In the genomic region with DNA sequence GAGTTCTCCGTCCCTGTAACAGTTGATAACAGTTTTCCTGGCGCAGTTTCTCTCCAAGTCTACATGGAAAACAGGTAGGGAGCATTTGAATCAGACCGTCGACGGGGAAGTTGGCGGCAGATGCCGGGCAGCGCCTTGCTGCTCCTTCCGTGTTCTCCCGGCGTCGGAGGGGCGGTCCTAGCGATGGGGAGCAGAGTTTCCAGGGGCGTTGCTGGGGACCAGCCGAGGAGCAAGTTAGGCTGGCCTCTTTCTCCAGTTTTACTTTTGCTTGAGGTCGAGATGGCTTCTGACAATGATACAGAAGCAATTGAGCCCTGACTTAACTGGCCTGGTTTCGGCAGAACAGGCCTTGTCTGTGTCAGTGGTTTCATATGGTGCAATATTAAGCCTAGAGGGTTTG, we compare ENCODE assay signal across 7 cellular contexts. TPM values are rescaled to one million over a fixed set of nuclear protein-coding genes. Genes with fewer than 3 reads are reported as not detected.
DNase-seq lines count a peak whose midpoint lies in the region; ATAC-seq, FAIRE-seq and TF ChIP-seq lines count a peak whose summit lies in the region.
"Not testable (repeated sequence)": the region's sequence is repeated elsewhere in the genome, so short reads cannot be mapped to it uniquely, and the experiment has no call there.

No MANE protein-coding gene starts in this region.

- peak overlapping the region; percentile 83 for H3K4me3 Mint-ChIP-seq in osteocyte (ENCODE audit: unreplicated experiment)

- peak; percentile 90 for FAIRE-seq in K562 (lab: Jason Lieb, UNC)

- not testable (repeated sequence) for H3K36me3 ChIP-seq in H7 (replicated peaks; ENCODE audit: control insufficient read depth, insufficient read depth, low read length); SK-N-SH (replicated peaks in 1 of 2; ENCODE audit: control insufficient read depth in 1 of 2, insufficient read depth in 2 of 2, low read length in 1 of 2); K562 (ENCODE audit: control insufficient read depth, insufficient read depth, low read length)

- not testable (repeated sequence) for H3K9me3 Mint-ChIP-seq in osteocyte (ENCODE audit: unreplicated experiment)

- not testable (repeated sequence) for DNase-seq in H7; left cardiac atrium; osteocyte (ENCODE audit: extremely low spot score, unreplicated experiment)
- DNase-seq in HK-2 (ENCODE audit: unreplicated experiment) (peak; percentile 2), SK-N-SH (peak; percentile 0), K562 (ENCODE audit: extremely low read depth in 1 of 4, low spot score in 3 of 4) (peak in 1 of 4 experiments; percentile 5)

- not testable (repeated sequence) for TF ChIP-seq RAD21 in SK-N-SH (IDR thresholded peaks at IDR 0.05; ENCODE audit: low read length); K562 (CRISPR knock-in tag; conservative IDR thresholded peaks at IDR 0.05 in 1 of 2, IDR thresholded peaks at IDR 0.05 in 1 of 2)

- TF ChIP-seq EP300 in SK-N-SH (IDR thresholded peaks at IDR 0.05; ENCODE audit: borderline replicate concordance in 1 of 2, low read depth in 1 of 2, low read length in 1 of 2); K562 (IDR thresholded peaks at IDR 0.05; ENCODE audit: low read length): not testable (repeated sequence)

- peak; percentile 34 for ATAC-seq in GM18499 (IDR thresholded peaks at IDR 0.05; ENCODE audit: insufficient read depth, unreplicated experiment)
- ATAC-seq in K562, result peak; percentile 80
- peak; percentile 35 to 70 for ATAC-seq in left cardiac atrium

- not testable (repeated sequence) for H3K4me1 ChIP-seq in SK-N-SH (ENCODE audit: control insufficient read depth in 1 of 2, insufficient read depth in 2 of 2, low read depth in 1 of 2, low read length in 1 of 2); K562 (replicated peaks in 1 of 2; ENCODE audit: control insufficient read depth in 2 of 2, insufficient read depth in 2 of 2, low read length in 2 of 2)

- H3K4me3 ChIP-seq in H7 (ENCODE audit: insufficient read depth, low read depth, low read length) (peak overlapping the region; percentile 42), SK-N-SH (ENCODE audit: low read depth in 2 of 2, low read length in 1 of 2) (peak overlapping the region; percentile 55 to 57; a peak in 3 of 4 replicates), K562 (peak overlapping the region; percentile 47)

- H3K9me2 ChIP-seq in SK-N-SH, result not testable (repeated sequence)

- H3K36me3 Mint-ChIP-seq in osteocyte (ENCODE audit: unreplicated experiment), result not testable (repeated sequence)

- H3K79me2 ChIP-seq in SK-N-SH (ENCODE audit: insufficient read depth), result peaks cover 16% of the 10 kb centered on the region; the same call in 1 of the 2 replicates
- H3K79me2 ChIP-seq in K562 (ENCODE audit: control insufficient read depth, insufficient read depth, low read length), result peaks cover 28% of the 10 kb centered on the region

- not testable (repeated sequence) for TF ChIP-seq POLR2A in K562 (conservative IDR thresholded peaks at IDR 0.05)

- TF ChIP-seq CTCF in SK-N-SH (IDR thresholded peaks at IDR 0.05); K562 (IDR thresholded peaks at IDR 0.05 in 2 of 3, conservative IDR thresholded peaks at IDR 0.05 in 1 of 3; ENCODE audit: insufficient read depth in 2 of 3, low read depth in 1 of 3, low read length in 3 of 3); osteocyte (IDR thresholded peaks at IDR 0.05): not testable (repeated sequence)

- not testable (repeated sequence) for H3K27me3 Mint-ChIP-seq in osteocyte (ENCODE audit: unreplicated experiment)

- not testable (repeated sequence) for H3K27ac ChIP-seq in SK-N-SH (ENCODE audit: low read depth in 2 of 2, low read length in 1 of 2)
- H3K27ac ChIP-seq in K562 (ENCODE audit: extremely low read depth, low read depth, low read length), result 0 out of 3 replicates have a peak overlapping the region, but pooled peaks have one; percentile 54

- H3K27ac Mint-ChIP-seq in osteocyte (ENCODE audit: unreplicated experiment), result peak overlapping the region; percentile 89

- BruUV-seq in K562 (replicated peaks; lab: Mats Ljungman, UMichigan), result not testable (repeated sequence)

- CTCF ChIA-PET in SK-N-SH (lab: Yijun Ruan, JAX); K562 (lab: Yijun Ruan, JAX; ENCODE audit: low intra/inter-chr PET ratio): not testable (repeated sequence)

- not testable (repeated sequence) for H2AFZ ChIP-seq in SK-N-SH (ENCODE audit: low read depth); K562 (ENCODE audit: low read depth, low read length)

- H3K9me3 ChIP-seq in SK-N-SH; K562 (replicated peaks; ENCODE audit: control insufficient read depth, insufficient read depth, low read depth, low read length): not testable (repeated sequence)

- not testable (repeated sequence) for H4K20me1 ChIP-seq in SK-N-SH (ENCODE audit: insufficient read depth); K562 (replicated peaks; ENCODE audit: control insufficient read depth, insufficient read depth, low read length)

- H3K9me1 ChIP-seq in K562 (ENCODE audit: control insufficient read depth, insufficient read depth, low read length), result not testable (repeated sequence)

- H3K4me1 Mint-ChIP-seq in osteocyte (ENCODE audit: unreplicated experiment), result not testable (repeated sequence)

- intact Hi-C loops in K562 (cut with micrococcal nuclease); left cardiac atrium (cut with DNase I): not testable (repeated sequence)

- not testable (repeated sequence) for H3F3A ChIP-seq in SK-N-SH (replicated peaks; ENCODE audit: insufficient read depth)

- H3K9ac ChIP-seq in SK-N-SH (peak overlapping the region; percentile 63; the same call in 1 of the 2 replicates), K562 (ENCODE audit: insufficient read depth in 1 of 2, low read depth in 2 of 2, low read length in 2 of 2) (peak overlapping the region; percentile 35 to 38; a peak in 3 of 4 replicates)

- H3K4me2 ChIP-seq in SK-N-SH, result peak overlapping the region; percentile 50; the same call in 1 of the 2 replicates
- H3K4me2 ChIP-seq in K562 (ENCODE audit: insufficient read depth, low read length), result peak overlapping the region; percentile 62; the same call in 1 of the 2 replicates

- in situ Hi-C loops in K562 (cut with MboI), result not testable (repeated sequence)

- POLR2A ChIA-PET in SK-N-SH (lab: Yijun Ruan, JAX), result interaction anchor here (0.7 kb wide), 1 partner anchor 191 kb away, joined by 3 read pairs; no protein-coding TSS in a partner anchor
- POLR2A ChIA-PET in K562 (lab: Yijun Ruan, JAX), result not testable (repeated sequence)

- H3K27me3 ChIP-seq in H7 (ENCODE audit: control insufficient read depth, insufficient read depth, low read length); SK-N-SH (ENCODE audit: insufficient read depth); K562 (ENCODE audit: control insufficient read depth in 2 of 2, insufficient read depth in 2 of 2, low read length in 2 of 2): not testable (repeated sequence)

- WGBS in SK-N-SH (ENCODE audit: low lambda C conversion rate), result 0% methylated on average over 7 of the region's 18 CpGs
- WGBS in K562 (ENCODE audit: insufficient coverage, low coverage, missing lambda C conversion rate), result under 1% methylated on average over 9 of the region's 18 CpGs

RNA-seq across cellular contexts. Expression of gene NUTM2F, which starts 46.7 kb away (rescaled TPM):
- total RNA-seq in H7 (2014; rRNA removed; shearing (Covaris generic)), result 0.69 TPM in 1 of 2 replicates, not detected in the other
- polyA plus RNA-seq in SK-N-SH (2012; rRNA removed), result not detected in 2 replicates
- not detected in 2 replicates for polyA plus RNA-seq in SK-N-SH (2012; cell fraction: cytosol; rRNA removed)
- polyA plus RNA-seq in SK-N-SH (2012; cell fraction: nucleus; rRNA removed), result not detected in 2 replicates
- not detected in 2 replicates for total RNA-seq in K562 (2011; cell fraction: chromatin; rRNA removed; ENCODE audit: low replicate concordance)
- total RNA-seq in K562 (2011; cell fraction: nucleolus; rRNA removed), result not detected in 2 replicates
- total RNA-seq in K562 (2011; cell fraction: nucleoplasm; rRNA removed), result not detected in 2 replicates
- not detected in 2 replicates for total RNA-seq in K562 (2014; rRNA removed)
- total RNA-seq in K562 (2014; rRNA removed; fragmentation: Illumina TruSeq; extraction: Trizol), result not detected in 2 replicates
- not detected in 2 replicates for total RNA-seq in K562 (2015; rRNA removed; fragmentation: Illumina TruSeq; extraction: Trizol)
- total RNA-seq in K562 (2021), result not detected in 2 replicates
- not detected in 2 replicates for polyA plus RNA-seq in K562 (2011; rRNA removed)
- polyA plus RNA-seq in K562 (2011; cell fraction: cytosol; rRNA removed), result not detected in 2 replicates
- polyA plus RNA-seq in K562 (2011; cell fraction: nucleus; rRNA removed), result not detected in 2 replicates
- 0.17 TPM in 1 of 2 replicates, not detected in the other for polyA plus RNA-seq in K562 (2012)
- polyA plus RNA-seq in K562 (2014; fragmentation: Illumina TruSeq; extraction: Trizol), result not detected in 2 replicates
- not detected for polyA plus RNA-seq in K562 (2014; fragmentation: Nextera tagmentation; extraction: Ambion mirVana)
- polyA plus RNA-seq in K562 (2014; rRNA removed), result 0.04 TPM in 1 of 2 replicates, not detected in the other
- not detected in 2 replicates for polyA minus RNA-seq in K562 (2011; rRNA and poly(A)+ RNA removed)
- polyA minus RNA-seq in K562 (2011; cell fraction: cytosol; rRNA and poly(A)+ RNA removed), result not detected in 2 replicates
- not detected in 2 replicates for polyA minus RNA-seq in K562 (2011; cell fraction: nucleus; rRNA and poly(A)+ RNA removed)
- not detected for total RNA-seq in left cardiac atrium
- not detected in 2 replicates for total RNA-seq in osteocyte
